ENCODE assay signal across 33 cellular contexts in the genomic region with DNA sequence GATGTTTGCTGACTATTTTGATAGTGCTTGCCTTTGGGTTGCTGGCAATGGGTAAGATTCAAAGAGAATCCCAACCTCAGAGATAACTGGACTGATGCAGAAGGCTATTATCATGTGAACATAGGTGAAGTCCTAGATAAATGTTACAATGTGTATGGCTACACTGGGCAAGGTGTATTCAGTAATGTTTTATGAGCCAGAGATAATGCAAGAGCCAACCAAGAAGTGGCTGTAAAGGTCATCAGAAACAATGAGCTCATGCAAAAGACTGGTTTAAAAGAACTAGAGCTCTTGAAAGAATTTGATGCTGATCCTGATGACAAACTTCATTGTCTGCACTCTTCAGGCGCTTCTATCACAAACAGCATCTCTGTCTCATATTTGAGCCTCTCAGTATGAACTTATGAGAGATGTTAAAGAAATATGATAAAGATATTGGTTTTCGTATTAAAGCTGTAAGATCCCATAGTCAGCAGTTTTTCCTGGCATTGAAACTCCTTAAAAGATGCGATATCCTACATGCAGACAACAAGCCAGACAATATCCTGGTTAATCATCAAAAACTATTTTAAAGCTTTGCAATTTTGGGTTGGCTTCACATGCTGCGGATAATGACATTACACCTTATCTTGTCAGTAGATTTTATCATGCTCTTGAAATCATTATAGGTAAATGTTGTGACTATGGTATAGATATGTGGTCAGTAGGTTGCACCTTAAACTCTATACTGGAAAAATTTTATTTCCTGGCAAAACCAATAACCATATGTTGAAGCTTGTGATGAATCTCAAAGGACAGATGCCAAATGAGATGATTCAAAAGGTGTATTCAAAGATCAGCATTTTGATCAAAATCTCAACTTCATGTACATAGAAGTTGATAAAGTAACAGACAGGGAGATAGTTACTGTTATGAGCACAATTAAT.
"Had no signal": no experiment of that assay in that cellular context is flagged by ENCODE, and none has a peak within 500 bp of the region (broad histone marks: within the 10 kb centered on the region; RNA-seq: fewer than 3 reads in every experiment).

No MANE protein-coding gene starts in this region.

- H3K27me3 Mint-ChIP-seq: activated CD8-positive, alpha-beta memory T cell treated with anti-CD3 and anti-CD28 coated beads, Interleukin-2, amount 10 ng/mL, durations not matched to agents 7 days and 5 days had no signal

- H3K4me3 Mint-ChIP-seq: activated CD4-positive, alpha-beta T cell treated with anti-CD3 and anti-CD28 coated beads, Interleukin-2, amount 10 ng/mL, durations not matched to agents 24 days and 14 days; activated CD8-positive, alpha-beta memory T cell treated with anti-CD3 and anti-CD28 coated beads, Interleukin-2, amount 10 ng/mL, durations not matched to agents 7 days and 5 days; activated naive CD4-positive, alpha-beta T cell treated with anti-CD3 and anti-CD28 coated beads for 36 hours had no signal

- H3K4me3 ChIP-seq: MG63, SJCRH30, SK-N-MC had no signal

- H3K36me3 Mint-ChIP-seq: activated CD8-positive, alpha-beta memory T cell treated with anti-CD3 and anti-CD28 coated beads, Interleukin-2, amount 10 ng/mL, durations not matched to agents 7 days and 5 days had no signal

- H3K9me3 Mint-ChIP-seq: activated naive CD4-positive, alpha-beta T cell treated with anti-CD3 and anti-CD28 coated beads for 36 hours had no signal

- H3K36me3 ChIP-seq: brain microvascular endothelial cell, MG63, SJCRH30, WERI-Rb-1 had no signal

- ATAC-seq: activated CD8-positive, alpha-beta memory T cell treated with anti-CD3 and anti-CD28 coated beads, Interleukin-2, amount 10 ng/mL, durations not matched to agents 7 days and 5 days; Panc1 had no signal

- H3K27ac ChIP-seq: brain microvascular endothelial cell, SJCRH30, SK-N-MC, WERI-Rb-1 had no signal

- H3K9me3 ChIP-seq: MG63, SJCRH30 had no signal

- H3K27ac Mint-ChIP-seq: activated CD4-positive, alpha-beta T cell treated with anti-CD3 and anti-CD28 coated beads, Interleukin-2, amount 10 ng/mL, durations not matched to agents 24 days and 14 days; activated CD8-positive, alpha-beta memory T cell treated with anti-CD3 and anti-CD28 coated beads, Interleukin-2, amount 10 ng/mL, durations not matched to agents 7 days and 5 days; activated naive CD4-positive, alpha-beta T cell treated with anti-CD3 and anti-CD28 coated beads for 36 hours; activated naive CD4-positive, alpha-beta T cell treated with anti-CD3 and anti-CD28 coated beads, Interleukin-2, amount 50 U/mL, for 72 hours had no signal

- DNase-seq: activated CD4-positive, alpha-beta T cell treated with anti-CD3 and anti-CD28 coated beads for 1 hour; activated CD4-positive, alpha-beta T cell treated with anti-CD3 and anti-CD28 coated beads, Interleukin-2, amount 10 ng/mL, durations not matched to agents 24 days and 14 days; activated CD4-positive, alpha-beta T cell treated with anti-CD3 and anti-CD28 coated beads, Interleukin-2, amount 50 U/mL, for 48 hours; activated CD4-positive, CD25-positive, alpha-beta regulatory T cell; activated CD8-positive, alpha-beta memory T cell treated with anti-CD3 and anti-CD28 coated beads for 24 hours; activated CD8-positive, alpha-beta memory T cell treated with anti-CD3 and anti-CD28 coated beads, Interleukin-2, amount 10 ng/mL, durations not matched to agents 7 days and 5 days; activated CD8-positive, alpha-beta memory T cell treated with anti-CD3 and anti-CD28 coated beads, Interleukin-2, amount 50 U/mL, for 48 hours; activated gamma-delta T cell treated with Interleukin-2 at 50 U/mL for 16 hours; activated naive CD4-positive, alpha-beta T cell treated with anti-CD3 and anti-CD28 coated beads for 36 hours; amniotic stem cell; aorta; brain microvascular endothelial cell; central memory CD4-positive, alpha-beta T cell; Kasumi-1; KG1; MG63; NCI-H1048; NCI-H1105 treated with DMSO at 0.1 percent for 48 hours; NCI-H1436; NCI-H1694; NCI-H1930; NCI-H2081 treated with DMSO at 0.1 percent for 48 hours; NCI-H226; NCI-H446 treated with DMSO at 0.1 percent for 48 hours; NCI-H524; NCI-H69; SHP77; SJCRH30; T1000; WERI-Rb-1 had no signal

- H3K4me1 ChIP-seq: SJCRH30 had no signal

- H3K27me3 ChIP-seq: brain microvascular endothelial cell, MG63, SJCRH30 had no signal
